ENCODE assay signal across 8 cellular contexts in genomic region chr10:132447446-132448247, GRCh38. TPM values are rescaled to one million over a fixed set of nuclear protein-coding genes. Genes with fewer than 3 reads are reported as not detected.
DNase-seq lines count a peak whose midpoint lies in the region; ATAC-seq and TF ChIP-seq lines count a peak whose summit lies in the region.

No MANE protein-coding gene starts in this region.

- no peak for TF ChIP-seq POLR2A in stomach (IDR thresholded peaks at IDR 0.05)

- WGBS in stomach, 5 donors: 30 to 58% (median 42%) methylated on average over 24 to 29 of the region's 29 CpGs

- peaks cover 31 to 60% (median 49%) of the 10 kb centered on the region in 4 donors for H3K4me1 ChIP-seq in stomach

- POLR2A ChIA-PET in MCF 10A (lab: Yijun Ruan, JAX): interaction anchor here (0.6 to 3.3 kb wide), 7 partner anchors 10 to 101 kb away, joined by 3 to 32 read pairs (median 6); partner anchors contain the start of gene PWWP2B
- POLR2A ChIA-PET in naive thymus-derived CD8-positive, alpha-beta T cell (lab: Charles Lee): interaction anchor here (0.7 to 3.3 kb wide), 14 partner anchors 10 to 218 kb away, joined by 3 to 46 read pairs (median 6); partner anchors contain the start of gene PWWP2B

- H3K4me3 ChIP-seq in stomach: peak overlapping the region in 1 of 4 donors; percentile 8

- TF ChIP-seq CTCF in MCF 10A (IDR thresholded peaks at IDR 0.05; ENCODE audit: unreplicated experiment) (no peak), stomach (IDR thresholded peaks at IDR 0.05) (no peak)

- H3K27ac Mint-ChIP-seq in MCF 10A (ENCODE audit: low read depth, unreplicated experiment): peak overlapping the region; percentile 97
- H3K27ac Mint-ChIP-seq in naive thymus-derived CD8-positive, alpha-beta T cell: peak overlapping the region; percentile 93 to 99 (median 98)

- DNase-seq in DMS53 (lab: John Stamatoyannopoulos, UW): peak; percentile 37
- DNase-seq in DMS53 treated with DMSO at 0.1 percent for 48 hours (lab: John Stamatoyannopoulos, UW; ENCODE audit: unreplicated experiment): no peak
- DNase-seq in UCSD-AML1 (lab: John Stamatoyannopoulos, UW; ENCODE audit: unreplicated experiment): peak; percentile 49
- peak; percentile 88 for DNase-seq in MCF 10A (ENCODE audit: unreplicated experiment)
- peak; percentile 63 to 93 (median 88) for DNase-seq in naive thymus-derived CD8-positive, alpha-beta T cell
- DNase-seq in stomach: peak; percentile 69
- no peak for DNase-seq in occipital lobe (lab: John Stamatoyannopoulos, UW)

- peak; percentile 76 to 81 for ATAC-seq in naive thymus-derived CD8-positive, alpha-beta T cell
- ATAC-seq in GM18502 (IDR thresholded peaks at IDR 0.05; ENCODE audit: poor library complexity, unreplicated experiment): no peak

- H3K9me3 ChIP-seq in stomach: no peaks in the 10 kb centered on the region

- CTCF ChIA-PET in MCF 10A (lab: Yijun Ruan, JAX): interaction anchor here (1.0 to 3.7 kb wide), 7 partner anchors 11 to 58 kb away, joined by 3 to 26 read pairs (median 5); no protein-coding TSS in a partner anchor

- H3K27me3 Mint-ChIP-seq in MCF 10A (ENCODE audit: insufficient read depth, unreplicated experiment): no peaks in the 10 kb centered on the region
- H3K27me3 Mint-ChIP-seq in naive thymus-derived CD8-positive, alpha-beta T cell: no peaks in the 10 kb centered on the region

- intact Hi-C loops in MCF 10A (cut with micrococcal nuclease) (no loop called here), stomach (cut with DNase I; ENCODE audit: low total_unique reads) (no loop called here)

- H3K4me1 Mint-ChIP-seq in MCF 10A (ENCODE audit: insufficient read depth, unreplicated experiment): peaks cover 32% of the 10 kb centered on the region
- peaks cover 21 to 58% (median 57%) of the 10 kb centered on the region in 4 donors for H3K4me1 Mint-ChIP-seq in naive thymus-derived CD8-positive, alpha-beta T cell

- no peaks in the 10 kb centered on the region for H3K27me3 ChIP-seq in stomach

- BruUV-seq in MCF 10A (replicated peaks; lab: Mats Ljungman, UMichigan): TSS peak; percentile 97

- peak overlapping the region; percentile 83 to 94 (median 88) for H3K27ac ChIP-seq in stomach

- peak overlapping the region; percentile 41 for H3K4me3 Mint-ChIP-seq in MCF 10A (ENCODE audit: unreplicated experiment)
- H3K4me3 Mint-ChIP-seq in naive thymus-derived CD8-positive, alpha-beta T cell: peak overlapping the region; percentile 63 to 88 (median 76)

- no peak for TF ChIP-seq EP300 in stomach (IDR thresholded peaks at IDR 0.05)

- peaks cover 7% of the 10 kb centered on the region for H3K36me3 Mint-ChIP-seq in MCF 10A (ENCODE audit: insufficient read depth, unreplicated experiment)
- no peaks in the 10 kb centered on the region for H3K36me3 Mint-ChIP-seq in naive thymus-derived CD8-positive, alpha-beta T cell

- H3K36me3 ChIP-seq in stomach: no peaks in the 10 kb centered on the region

- H3K9me3 Mint-ChIP-seq in MCF 10A (ENCODE audit: unreplicated experiment): no peaks in the 10 kb centered on the region
- H3K9me3 Mint-ChIP-seq in naive thymus-derived CD8-positive, alpha-beta T cell: no peaks in the 10 kb centered on the region

RNA-seq across cellular contexts. Expression of gene PWWP2B, which starts 50.6 kb away (rescaled TPM):
- total RNA-seq in MCF 10A (2022): 10.0 and 13.0 TPM in 2 replicates
- total RNA-seq in naive thymus-derived CD8-positive, alpha-beta T cell: 10 to 100 TPM in 1 of 2 experiments, 1 to 10 TPM in 1; 9.1 to 10.2 TPM
- 1 to 10 TPM; 1.2 to 2.9 (median 1.9) TPM for polyA plus RNA-seq in naive thymus-derived CD8-positive, alpha-beta T cell
- total RNA-seq in stomach: 100 to 1,000 TPM in 1 of 5 donors, 10 to 100 TPM in 3, 1 to 10 TPM in 1; 8.5 to 167 (median 22.9) TPM
- 10 to 100 TPM; 14.2 to 24.4 (median 22.7) TPM for polyA plus RNA-seq in stomach
- total RNA-seq in occipital lobe: 5.6 TPM

Comparison
In these comparisons a context has a peak if more than half of its experiments do, and no peak if none do; other contexts are left out.
1. DNase-seq: peak in DMS53 (single experiment), UCSD-AML1 (single experiment), MCF 10A (single experiment), naive thymus-derived CD8-positive, alpha-beta T cell (10 of 10) and stomach (single experiment); none in DMS53 treated with DMSO at 0.1 percent for 48 hours (single experiment) and occipital lobe (single experiment).